Comparison of ENCODE assay signal across 17 cellular contexts in the genomic region with DNA sequence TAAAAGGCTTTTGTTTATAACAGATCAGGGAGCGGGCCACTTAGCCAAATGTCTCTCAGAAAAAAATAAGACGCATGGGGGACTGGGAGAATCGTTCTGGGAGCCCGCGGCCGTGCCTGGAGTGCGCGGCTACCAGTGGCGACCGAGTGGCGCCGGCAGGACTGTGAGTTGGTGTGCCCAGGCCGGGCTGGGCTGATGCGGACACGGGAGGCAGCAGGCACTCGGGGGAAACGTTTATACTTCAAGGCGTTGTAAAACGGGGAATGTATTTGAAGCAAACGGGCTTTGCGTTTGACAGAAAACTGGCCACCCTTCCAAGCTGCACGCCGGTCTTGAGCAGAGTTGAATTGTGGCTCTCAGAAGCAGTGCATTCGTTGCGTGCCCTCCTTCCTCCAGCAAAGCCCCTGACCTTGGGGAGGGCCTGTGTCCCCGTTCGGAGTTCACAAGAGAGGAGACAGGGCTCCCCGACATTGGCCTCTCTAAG. TPM values are rescaled to one million over a fixed set of nuclear protein-coding genes. Genes with fewer than 3 reads are reported as not detected.
DNase-seq lines count a peak whose midpoint lies in the region; ATAC-seq and TF ChIP-seq lines count a peak whose summit lies in the region.
"Had no signal": no experiment of that assay in that cellular context is flagged by ENCODE, and none has a peak within 500 bp of the region (broad histone marks: within the 10 kb centered on the region; RNA-seq: fewer than 3 reads in every experiment).

No MANE protein-coding gene starts in this region.

- H3K4me3 ChIP-seq in GM23248 = peak overlapping the region; percentile 70
- H3K4me3 ChIP-seq in endodermal cell (ENCODE audit: low read length) = no peak overlapping the region
- H3K4me3 ChIP-seq in SJCRH30 = no peak overlapping the region
- no peak overlapping the region for H3K4me3 ChIP-seq in naive thymus-derived CD4-positive, alpha-beta T cell (ENCODE audit: low read length)
- H3K4me3 ChIP-seq: heart left ventricle, neural progenitor cell, upper lobe of right lung had no signal

- CTCF ChIA-PET in naive thymus-derived CD4-positive, alpha-beta T cell (lab: Charles Lee) = interaction anchor here (1.5 kb wide), 1 partner anchor 15 kb away, joined by 3 read pairs; no protein-coding TSS in a partner anchor

- intact Hi-C loops in posterior vena cava (cut with DNase I) = no loop called here
- intact Hi-C loops in naive thymus-derived CD4-positive, alpha-beta T cell (cut with micrococcal nuclease) = loop anchor here (2.0 to 5.0 kb wide), 3 partner anchors 33 to 50 kb away; no protein-coding TSS in a partner anchor

- H3K4me1 Mint-ChIP-seq in IgD-negative memory B cell (peaks cover 0 to 2% (median 1%) of the 10 kb centered on the region in 3 donors), endodermal cell (peaks cover 6% of the 10 kb centered on the region)
- H3K4me1 Mint-ChIP-seq in naive thymus-derived CD4-positive, alpha-beta T cell = peaks cover 0 to 20% (median 12%) of the 10 kb centered on the region in 7 donors

- H3F3A ChIP-seq in GM23248 (ENCODE audit: insufficient read depth) = peaks cover 19% of the 10 kb centered on the region

- H3K36me3 Mint-ChIP-seq in IgD-negative memory B cell = peaks cover 3% of the 10 kb centered on the region
- no peaks in the 10 kb centered on the region for H3K36me3 Mint-ChIP-seq in endodermal cell (ENCODE audit: low read depth)
- H3K36me3 Mint-ChIP-seq in naive thymus-derived CD4-positive, alpha-beta T cell = peaks cover 0 to 17% (median 4%) of the 10 kb centered on the region in 5 donors
- H3K36me3 Mint-ChIP-seq: brain had no signal

- peaks cover 96% of the 10 kb centered on the region for H3K79me2 ChIP-seq in GM23248 (ENCODE audit: insufficient read depth)

- 39 to 63% methylated on average over 28 of the region's 28 CpGs for WGBS in GM23248 (ENCODE audit: low coverage in 1 of 2, low lambda C conversion rate in 2 of 2, missing lambda C conversion rate in 2 of 2), 2 experiments
- WGBS in endodermal cell (ENCODE audit: insufficient coverage in 1 of 2, insufficient read length in 1 of 2), 2 experiments = 7 to 8% methylated on average over 26 to 28 of the region's 28 CpGs

- H2AFZ ChIP-seq in GM23248 = no peak overlapping the region
- H2AFZ ChIP-seq: neural progenitor cell had no signal

- DNase-seq in GM23248 = peak; percentile 56
- peak; percentile 56 for DNase-seq in endodermal cell
- DNase-seq in posterior vena cava (ENCODE audit: low spot score) = peak; percentile 78
- DNase-seq in cerebellar cortex (ENCODE audit: low spot score) = no peak
- DNase-seq in SJCRH30 = no peak
- no peak for DNase-seq in naive thymus-derived CD4-positive, alpha-beta T cell
- DNase-seq: activated CD4-positive, alpha-beta T cell treated with anti-CD3 and anti-CD28 coated beads for 1 hour; activated naive CD8-positive, alpha-beta T cell treated with anti-CD3 and anti-CD28 coated beads, Interleukin-2, amount 10 ng/mL, durations not matched to agents 7 days and 5 days; cortex of kidney; heart left ventricle; upper lobe of right lung had no signal

- in situ Hi-C loops in GM23248 (cut with MboI) = loop anchor here (25.0 kb wide), 1 partner anchor 1625 kb away; no protein-coding TSS in a partner anchor

- H3K9me3 Mint-ChIP-seq in IgD-negative memory B cell = peaks cover 0 to 10% (median 7%) of the 10 kb centered on the region in 3 donors
- H3K9me3 Mint-ChIP-seq in endodermal cell = peaks cover 9% of the 10 kb centered on the region
- H3K9me3 Mint-ChIP-seq in naive thymus-derived CD4-positive, alpha-beta T cell = peaks cover 3 to 68% (median 10%) of the 10 kb centered on the region in 11 donors

- POLR2A ChIA-PET in naive thymus-derived CD4-positive, alpha-beta T cell (lab: Charles Lee) = no interaction called here

- H3K9me2 ChIP-seq in GM23248 (ENCODE audit: insufficient read depth) = no peaks in the 10 kb centered on the region

- peak overlapping the region; percentile 88 for H3K27ac ChIP-seq in GM23248
- H3K27ac ChIP-seq in endodermal cell (ENCODE audit: low read depth, low read length) = no peak overlapping the region
- H3K27ac ChIP-seq in SJCRH30 = no peak overlapping the region
- no peak overlapping the region for H3K27ac ChIP-seq in naive thymus-derived CD4-positive, alpha-beta T cell (ENCODE audit: low read depth, low read length)
- H3K27ac ChIP-seq: heart left ventricle, neural progenitor cell, upper lobe of right lung had no signal

- no peak for ATAC-seq in naive thymus-derived CD4-positive, alpha-beta T cell
- ATAC-seq: activated T-helper 17 cell treated with anti-CD3 and anti-CD28 coated beads, Interleukin-2, amount 50 U/mL, for 72 hours; heart left ventricle; upper lobe of right lung had no signal

- H3K9ac ChIP-seq in GM23248 (peak overlapping the region; percentile 89), endodermal cell (ENCODE audit: extremely low read depth, low read length, poor library complexity, severe bottlenecking) (no peak overlapping the region)
- H3K9ac ChIP-seq: neural progenitor cell had no signal

- H3K36me3 ChIP-seq in GM23248 (ENCODE audit: low read depth) (peaks cover 15% of the 10 kb centered on the region), endodermal cell (ENCODE audit: control insufficient read depth, insufficient read depth, low read length) (no peaks in the 10 kb centered on the region), SJCRH30 (no peaks in the 10 kb centered on the region)
- no peaks in the 10 kb centered on the region for H3K36me3 ChIP-seq in naive thymus-derived CD4-positive, alpha-beta T cell (ENCODE audit: control insufficient read depth in 2 of 3, insufficient read depth in 3 of 3, low read length in 3 of 3)
- H3K36me3 ChIP-seq: heart left ventricle, neural progenitor cell, upper lobe of right lung had no signal

- H3K4me2 ChIP-seq in GM23248 (ENCODE audit: unreplicated experiment) = peak overlapping the region; percentile 95
- H3K4me2 ChIP-seq: neural progenitor cell had no signal

- H3K27ac Mint-ChIP-seq in IgD-negative memory B cell (peak overlapping the region; percentile 46 to 95 (median 82)), endodermal cell (no peak overlapping the region)
- peak overlapping the region in 3 of 9 donors; percentile 14 to 71 (median 60) for H3K27ac Mint-ChIP-seq in naive thymus-derived CD4-positive, alpha-beta T cell
- H3K27ac Mint-ChIP-seq: activated naive CD8-positive, alpha-beta T cell treated with anti-CD3 and anti-CD28 coated beads, Interleukin-2, amount 10 ng/mL, durations not matched to agents 7 days and 5 days; activated T-helper 17 cell treated with anti-CD3 and anti-CD28 coated beads, Interleukin-2, amount 50 U/mL, for 72 hours; neural progenitor cell had no signal

- H4K20me1 ChIP-seq in GM23248 (ENCODE audit: insufficient read depth) = no peaks in the 10 kb centered on the region

- H3K27me3 Mint-ChIP-seq in IgD-negative memory B cell (peaks cover 56% of the 10 kb centered on the region), endodermal cell (ENCODE audit: insufficient read depth) (peaks cover 97% of the 10 kb centered on the region)
- peaks cover 74 to 91% (median 79%) of the 10 kb centered on the region in 5 donors for H3K27me3 Mint-ChIP-seq in naive thymus-derived CD4-positive, alpha-beta T cell

- H3K27me3 ChIP-seq in GM23248 (replicated peaks; ENCODE audit: insufficient read depth) (no peaks in the 10 kb centered on the region), endodermal cell (ENCODE audit: control insufficient read depth, insufficient read depth, low read length, poor library complexity, severe bottlenecking) (peaks cover 99% of the 10 kb centered on the region), SJCRH30 (no peaks in the 10 kb centered on the region)
- H3K27me3 ChIP-seq in naive thymus-derived CD4-positive, alpha-beta T cell (ENCODE audit: control insufficient read depth in 2 of 2, insufficient read depth in 2 of 2, low read length in 2 of 2) = peaks cover 21 to 82% of the 10 kb centered on the region in 2 donors

- H3K9me3 ChIP-seq in GM23248 (ENCODE audit: low read depth) (no peaks in the 10 kb centered on the region), endodermal cell (ENCODE audit: control insufficient read depth, low read length) (peaks cover 6% of the 10 kb centered on the region), SJCRH30 (replicated peaks) (no peaks in the 10 kb centered on the region)
- H3K9me3 ChIP-seq in naive thymus-derived CD4-positive, alpha-beta T cell (ENCODE audit: control insufficient read depth in 2 of 3, low read length in 3 of 3) = peaks cover 0 to 22% (median 0%) of the 10 kb centered on the region in 3 experiments
- H3K9me3 ChIP-seq: heart left ventricle, upper lobe of right lung had no signal

- no peak for TF ChIP-seq CTCF in endodermal cell (conservative IDR thresholded peaks at IDR 0.05)

- H3K4me1 ChIP-seq in GM23248 (ENCODE audit: insufficient read depth) (no peaks in the 10 kb centered on the region; the same call in 1 of the 2 replicates), endodermal cell (ENCODE audit: control insufficient read depth, insufficient read depth, low read length) (no peaks in the 10 kb centered on the region), SJCRH30 (peaks cover 8% of the 10 kb centered on the region)
- peaks cover 0 to 7% of the 10 kb centered on the region in 2 donors for H3K4me1 ChIP-seq in naive thymus-derived CD4-positive, alpha-beta T cell (ENCODE audit: control insufficient read depth in 2 of 2, insufficient read depth in 2 of 2, low read length in 2 of 2)
- H3K4me1 ChIP-seq: neural progenitor cell, upper lobe of right lung had no signal

- peak overlapping the region in 1 of 4 donors; percentile 27 for H3K4me3 Mint-ChIP-seq in IgD-negative memory B cell
- H3K4me3 Mint-ChIP-seq in endodermal cell = no peak overlapping the region
- peak overlapping the region in 2 of 10 donors; percentile 11 to 19 for H3K4me3 Mint-ChIP-seq in naive thymus-derived CD4-positive, alpha-beta T cell
- H3K4me3 Mint-ChIP-seq: activated naive CD8-positive, alpha-beta T cell treated with anti-CD3 and anti-CD28 coated beads, Interleukin-2, amount 10 ng/mL, durations not matched to agents 7 days and 5 days; activated T-helper 17 cell treated with anti-CD3 and anti-CD28 coated beads, Interleukin-2, amount 50 U/mL, for 72 hours; neural progenitor cell had no signal

RNA-seq across cellular contexts. Expression of a gene that starts 4.6 kb away (rescaled TPM):
- 17.2 and 23.5 TPM in 2 replicates for total RNA-seq in GM23248 (2014; rRNA removed; shearing (Covaris generic))
- polyA plus RNA-seq in GM23248 (2016; fragmentation: Nextera tagmentation; extraction: Ambion mirVana) = 10.9 and 16.0 TPM in 2 replicates
- polyA plus RNA-seq in IgD-negative memory B cell = not detected
- not detected for total RNA-seq in endodermal cell
- 3.9 TPM for polyA plus RNA-seq in endodermal cell (2013, experiment 1 of 2)
- polyA plus RNA-seq in endodermal cell (2013, experiment 2 of 2) = 2.7 TPM
- total RNA-seq in posterior vena cava = 10 to 100 TPM in 1 of 2 donors, 1 to 10 TPM in 1; 1.6 to 10.1 TPM
- 1.3 and 2.2 TPM in 2 replicates for total RNA-seq in SJCRH30 (2014; rRNA removed; shearing (Covaris generic))
- total RNA-seq in naive thymus-derived CD4-positive, alpha-beta T cell = not detected
- polyA plus RNA-seq in naive thymus-derived CD4-positive, alpha-beta T cell = not detected
- total RNA-seq: activated naive CD8-positive, alpha-beta T cell treated with anti-CD3 and anti-CD28 coated beads, Interleukin-2, amount 10 ng/mL, durations not matched to agents 7 days and 5 days; activated T-helper 17 cell treated with anti-CD3 and anti-CD28 coated beads, Interleukin-2, amount 50 U/mL, for 72 hours; liver had no signal
- polyA plus RNA-seq: liver had no signal

RNA-seq across cellular contexts. Expression of a gene that starts 4.9 kb away (rescaled TPM):
- total RNA-seq in GM23248 (2014; rRNA removed; shearing (Covaris generic)) = 28.4 and 31.6 TPM in 2 replicates
- polyA plus RNA-seq in GM23248 (2016; fragmentation: Nextera tagmentation; extraction: Ambion mirVana) = 27.7 and 30.0 TPM in 2 replicates
- polyA plus RNA-seq in IgD-negative memory B cell = not detected
- not detected for total RNA-seq in endodermal cell
- polyA plus RNA-seq in endodermal cell (2013, experiment 1 of 2) = 3.8 TPM
- polyA plus RNA-seq in endodermal cell (2013, experiment 2 of 2) = 2.4 TPM
- total RNA-seq in posterior vena cava = 1 to 10 TPM in 1 of 2 donors, under 1 TPM in 1; 0.32 to 5.3 TPM
- 3.1 and 3.7 TPM in 2 replicates for total RNA-seq in SJCRH30 (2014; rRNA removed; shearing (Covaris generic))
- not detected for total RNA-seq in naive thymus-derived CD4-positive, alpha-beta T cell
- not detected for polyA plus RNA-seq in naive thymus-derived CD4-positive, alpha-beta T cell
- total RNA-seq: activated naive CD8-positive, alpha-beta T cell treated with anti-CD3 and anti-CD28 coated beads, Interleukin-2, amount 10 ng/mL, durations not matched to agents 7 days and 5 days; activated T-helper 17 cell treated with anti-CD3 and anti-CD28 coated beads, Interleukin-2, amount 50 U/mL, for 72 hours; heart left ventricle; liver; upper lobe of right lung had no signal
- polyA plus RNA-seq: heart left ventricle, liver had no signal

RNA-seq across cellular contexts. Expression of a gene that starts 10.6 kb away (rescaled TPM):
- total RNA-seq in GM23248 (2014; rRNA removed; shearing (Covaris generic)) = 4.2 and 7.0 TPM in 2 replicates
- 5.7 and 7.2 TPM in 2 replicates for polyA plus RNA-seq in GM23248 (2016; fragmentation: Nextera tagmentation; extraction: Ambion mirVana)
- polyA plus RNA-seq in IgD-negative memory B cell = not detected
- total RNA-seq in endodermal cell = not detected
- polyA plus RNA-seq in endodermal cell (2013, experiment 1 of 2) = 5.2 TPM
- polyA plus RNA-seq in endodermal cell (2013, experiment 2 of 2) = 2.4 TPM
- total RNA-seq in posterior vena cava = 10 to 100 TPM in 1 of 2 donors, 1 to 10 TPM in 1; 7.9 to 12.0 TPM
- 3.9 and 4.4 TPM in 2 replicates for total RNA-seq in SJCRH30 (2014; rRNA removed; shearing (Covaris generic))
- not detected for total RNA-seq in naive thymus-derived CD4-positive, alpha-beta T cell
- not detected for polyA plus RNA-seq in naive thymus-derived CD4-positive, alpha-beta T cell
- total RNA-seq: activated naive CD8-positive, alpha-beta T cell treated with anti-CD3 and anti-CD28 coated beads, Interleukin-2, amount 10 ng/mL, durations not matched to agents 7 days and 5 days; activated T-helper 17 cell treated with anti-CD3 and anti-CD28 coated beads, Interleukin-2, amount 50 U/mL, for 72 hours; liver had no signal

RNA-seq across cellular contexts. Expression of a gene that starts 12.3 kb away (rescaled TPM):
- total RNA-seq in GM23248 (2014; rRNA removed; shearing (Covaris generic)) = 0.22 TPM in 1 of 2 replicates, not detected in the other
- polyA plus RNA-seq in GM23248 (2016; fragmentation: Nextera tagmentation; extraction: Ambion mirVana) (0.14 and 0.19 TPM in 2 replicates), IgD-negative memory B cell (not detected)
- total RNA-seq in endodermal cell (not detected), posterior vena cava (not detected)
- polyA plus RNA-seq in endodermal cell (2013, experiment 1 of 2) = 0.18 TPM
- polyA plus RNA-seq in endodermal cell (2013, experiment 2 of 2) = 0.50 TPM
- 0.10 TPM in 1 of 2 replicates, not detected in the other for total RNA-seq in SJCRH30 (2014; rRNA removed; shearing (Covaris generic))
- total RNA-seq in naive thymus-derived CD4-positive, alpha-beta T cell = not detected
- polyA plus RNA-seq in naive thymus-derived CD4-positive, alpha-beta T cell = not detected
- total RNA-seq: activated naive CD8-positive, alpha-beta T cell treated with anti-CD3 and anti-CD28 coated beads, Interleukin-2, amount 10 ng/mL, durations not matched to agents 7 days and 5 days; activated T-helper 17 cell treated with anti-CD3 and anti-CD28 coated beads, Interleukin-2, amount 50 U/mL, for 72 hours; heart left ventricle; liver; upper lobe of right lung had no signal
- polyA plus RNA-seq: BJ, heart left ventricle, liver had no signal

RNA-seq across cellular contexts. Expression of a gene that starts 17.6 kb away (rescaled TPM):
- total RNA-seq in GM23248 (2014; rRNA removed; shearing (Covaris generic)) = 23.4 and 27.8 TPM in 2 replicates
- polyA plus RNA-seq in GM23248 (2016; fragmentation: Nextera tagmentation; extraction: Ambion mirVana) (18.0 and 19.7 TPM in 2 replicates), IgD-negative memory B cell (not detected)
- total RNA-seq in endodermal cell (not detected), posterior vena cava (10 to 100 TPM; 30.6 to 31.3 TPM)
- polyA plus RNA-seq in endodermal cell (2013, experiment 1 of 2) = 3.6 TPM
- 2.2 TPM for polyA plus RNA-seq in endodermal cell (2013, experiment 2 of 2)
- total RNA-seq in SJCRH30 (2014; rRNA removed; shearing (Covaris generic)) = 8.6 and 9.9 TPM in 2 replicates
- total RNA-seq in naive thymus-derived CD4-positive, alpha-beta T cell = not detected
- not detected for polyA plus RNA-seq in naive thymus-derived CD4-positive, alpha-beta T cell
- total RNA-seq: activated naive CD8-positive, alpha-beta T cell treated with anti-CD3 and anti-CD28 coated beads, Interleukin-2, amount 10 ng/mL, durations not matched to agents 7 days and 5 days; activated T-helper 17 cell treated with anti-CD3 and anti-CD28 coated beads, Interleukin-2, amount 50 U/mL, for 72 hours had no signal

Comparison
In these comparisons a context has a peak if more than half of its experiments do, and no peak if none do; other contexts are left out.
1. DNase-seq: peak in GM23248 (single experiment), endodermal cell (single experiment) and posterior vena cava (single experiment); none in cerebellar cortex (single experiment), SJCRH30 (0 of 2) and naive thymus-derived CD4-positive, alpha-beta T cell (0 of 9).
2. intact Hi-C loops: an anchor here in naive thymus-derived CD4-positive, alpha-beta T cell (2.0 to 5.0 kb wide); none called in posterior vena cava.